ENCODE assay signal across 9 cellular contexts in genomic region chr22:44091021-44091721, GRCh38.
A peak's percentile ranks its signal among the peaks of the same experiment; 100 is the strongest.
DNase-seq lines count a peak whose midpoint lies in the region; ATAC-seq lines count a peak whose summit lies in the region.
"Had no signal": no experiment of that assay in that cellular context is flagged by ENCODE, and none has a peak within 500 bp of the region (broad histone marks: within the 10 kb centered on the region; RNA-seq: fewer than 3 reads in every experiment).

No MANE protein-coding gene starts in this region.

- ATAC-seq in GM21381 (IDR thresholded peaks at IDR 0.05; ENCODE audit: unreplicated experiment) (no peak), GM19452 (IDR thresholded peaks at IDR 0.05; ENCODE audit: unreplicated experiment) (no peak), GM21619 (IDR thresholded peaks at IDR 0.05; ENCODE audit: unreplicated experiment) (no peak)
- ATAC-seq: left lung had no signal

- DNase-seq in NCI-H2227 (lab: John Stamatoyannopoulos, UW; ENCODE audit: unreplicated experiment), result peak; percentile 8
- no peak for DNase-seq in NCI-H2227 treated with DMSO at 0.1 percent for 48 hours (lab: John Stamatoyannopoulos, UW)
- peak; percentile 2 for DNase-seq in RKO (ENCODE audit: low spot score)
- peak; percentile 34 for DNase-seq in dermis blood vessel endothelial cell
- DNase-seq in stimulated activated CD4-positive, alpha-beta T cell treated with anti-CD3 and anti-CD28 coated beads, Interleukin-15, amount 100 ng/mL, for 48 hours (ENCODE audit: low read depth in 2 of 2), result peak; percentile 6 to 33
